ENCODE assay signal across 23 cellular contexts in the genomic region with DNA sequence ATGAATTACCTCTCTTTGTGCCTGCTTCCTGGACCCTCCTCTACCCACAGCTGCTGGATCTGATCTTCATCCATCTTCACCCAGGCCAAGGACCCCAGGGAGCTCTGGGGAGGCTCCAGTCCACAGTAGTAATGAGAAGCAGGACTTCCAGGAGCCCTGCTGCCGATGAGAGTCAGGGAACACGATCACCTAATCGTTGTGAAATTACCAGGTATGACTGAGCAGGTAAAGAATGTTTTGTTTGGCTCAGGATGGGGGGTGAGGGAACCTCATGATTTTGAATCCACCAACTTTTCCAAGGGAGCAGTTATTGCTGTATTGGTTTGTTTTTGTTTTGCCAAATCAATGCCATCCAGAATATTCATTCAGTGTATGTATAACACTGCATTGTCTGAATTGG.
"Had no signal": no experiment of that assay in that cellular context is flagged by ENCODE, and none has a peak within 500 bp of the region (broad histone marks: within the 10 kb centered on the region; RNA-seq: fewer than 3 reads in every experiment).

No MANE protein-coding gene starts in this region.

- H3K27me3 ChIP-seq: cardiac muscle cell, right lobe of liver, upper lobe of left lung had no signal

- DNase-seq: activated CD4-positive, alpha-beta T cell treated with anti-CD3 and anti-CD28 coated beads for 4 hours; activated CD4-positive, alpha-beta T cell treated with anti-CD3 and anti-CD28 coated beads, Interleukin-2, amount 50 U/mL, for 48 hours; activated CD4-positive, CD25-positive, alpha-beta regulatory T cell; activated CD8-positive, alpha-beta memory T cell treated with anti-CD3 and anti-CD28 coated beads, Interleukin-2, amount 50 U/mL, for 48 hours; activated naive CD4-positive, alpha-beta T cell treated with anti-CD3 and anti-CD28 coated beads for 36 hours; activated naive CD8-positive, alpha-beta T cell treated with anti-CD3 and anti-CD28 coated beads, Interleukin-2, amount 10 ng/mL, durations not matched to agents 7 days and 5 days; activated T-cell treated with anti-CD3 and anti-CD28 coated beads, Interleukin-2, amount 50 U/mL, for 4 hours; amniotic stem cell; erythroblast; foreskin fibroblast; glutamatergic neuron; hippocampal formation; kidney glomerular epithelial cell; left ventricle myocardium inferior; occipital lobe; right lobe of liver; small intestine; stimulated activated CD4-positive, alpha-beta T cell treated with anti-CD3 and anti-CD28 coated beads, Interleukin-2, amount 100 ng/mL, for 24 hours; stimulated activated naive CD4-positive, alpha-beta T cell; T-helper 17 cell; upper lobe of left lung had no signal

- H3K36me3 ChIP-seq: cardiac muscle cell, left ventricle myocardium inferior, right lobe of liver, thoracic aorta, upper lobe of left lung had no signal

- H3K4me1 ChIP-seq: left ventricle myocardium inferior, right lobe of liver, upper lobe of left lung had no signal

- H3K4me3 Mint-ChIP-seq: activated naive CD4-positive, alpha-beta T cell treated with anti-CD3 and anti-CD28 coated beads for 36 hours; activated naive CD8-positive, alpha-beta T cell treated with anti-CD3 and anti-CD28 coated beads, Interleukin-2, amount 10 ng/mL, durations not matched to agents 7 days and 5 days; activated T-cell treated with anti-CD3 and anti-CD28 coated beads, Interleukin-2, amount 50 U/mL, for 4 hours; T-helper 17 cell had no signal

- ATAC-seq: activated T-cell treated with anti-CD3 and anti-CD28 coated beads, Interleukin-2, amount 50 U/mL, for 4 hours; right lobe of liver; T-helper 17 cell had no signal

- H3K27ac ChIP-seq: cardiac muscle cell, left ventricle myocardium inferior, right lobe of liver, thoracic aorta, upper lobe of left lung had no signal

- H3K4me3 ChIP-seq: cardiac muscle cell, left ventricle myocardium inferior, right lobe of liver, thoracic aorta, upper lobe of left lung had no signal

- H3K4me1 Mint-ChIP-seq: activated naive CD8-positive, alpha-beta T cell treated with anti-CD3 and anti-CD28 coated beads, Interleukin-2, amount 10 ng/mL, durations not matched to agents 7 days and 5 days; T-helper 17 cell had no signal

- H3K9me3 ChIP-seq: right lobe of liver, thoracic aorta, upper lobe of left lung had no signal

- H3K27ac Mint-ChIP-seq: activated naive CD4-positive, alpha-beta T cell treated with anti-CD3 and anti-CD28 coated beads for 36 hours; activated naive CD8-positive, alpha-beta T cell treated with anti-CD3 and anti-CD28 coated beads, Interleukin-2, amount 10 ng/mL, durations not matched to agents 7 days and 5 days; T-helper 17 cell had no signal

- H3K27me3 Mint-ChIP-seq: activated naive CD8-positive, alpha-beta T cell treated with anti-CD3 and anti-CD28 coated beads, Interleukin-2, amount 10 ng/mL, durations not matched to agents 7 days and 5 days; T-helper 17 cell had no signal

- H3K36me3 Mint-ChIP-seq: activated naive CD8-positive, alpha-beta T cell treated with anti-CD3 and anti-CD28 coated beads, Interleukin-2, amount 10 ng/mL, durations not matched to agents 7 days and 5 days had no signal
